30 cellular contexts compared by ENCODE assay signal in genomic region chr4:108175966-108176365, GRCh38. TPM values are rescaled to one million over a fixed set of nuclear protein-coding genes. Genes with fewer than 3 reads are reported as not detected.
"Had no signal": no experiment of that assay in that cellular context is flagged by ENCODE, and none has a peak within 500 bp of the region (broad histone marks: within the 10 kb centered on the region; RNA-seq: fewer than 3 reads in every experiment).

No MANE protein-coding gene starts in this region.

- DNase-seq: activated CD4-positive, alpha-beta T cell treated with anti-CD3 and anti-CD28 coated beads for 48 hours; activated CD4-positive, alpha-beta T cell treated with anti-CD3 and anti-CD28 coated beads, Interleukin-2, amount 50 U/mL, for 48 hours; activated CD8-positive, alpha-beta memory T cell treated with anti-CD3 and anti-CD28 coated beads for 24 hours; activated effector memory CD4-positive, alpha-beta T cell treated with Interleukin-2 at 50 U/mL for 16 hours; activated naive CD4-positive, alpha-beta T cell treated with Interleukin-2 at 50 U/mL for 16 hours; anterior cingulate cortex; body of pancreas; dermis blood vessel endothelial cell; effector CD4-positive, alpha-beta T cell; foreskin keratinocyte; heart right ventricle; left lung; mucosa of descending colon; stimulated activated CD4-positive, alpha-beta T cell treated with anti-CD3 and anti-CD28 coated beads, Interleukin-1b, Interleukin-23, amount 100 ng/mL, for 48 hours; stimulated activated CD4-positive, alpha-beta T cell treated with anti-CD3 and anti-CD28 coated beads, Interleukin-4, amount 100 ng/mL, for 4 hours; stimulated activated CD8-positive, alpha-beta memory T cell treated with anti-CD3 and anti-CD28 coated beads, Interleukin-4, amount 100 ng/mL, for 48 hours; stimulated activated naive CD8-positive, alpha-beta T cell treated with anti-CD3 and anti-CD28 coated beads, Interleukin-15, amount 100 ng/mL, for 72 hours; substantia nigra; T-helper 9 cell; upper lobe of right lung; WERI-Rb-1 had no signal

- H3K9me3 ChIP-seq: body of pancreas, esophagus muscularis mucosa, heart right ventricle, left lung, mucosa of descending colon, right atrium auricular region, upper lobe of right lung had no signal

- H3K4me3 ChIP-seq: body of pancreas, esophagus muscularis mucosa, heart right ventricle, left lung, lung, mucosa of descending colon, right atrium auricular region, smooth muscle cell, upper lobe of right lung had no signal

- H3K36me3 Mint-ChIP-seq: stimulated activated memory B cell treated with anti-CD40 and anti-IgM and Interleukin-4, amounts not matched to agents 10 μg/mL and 1 μg/mL and 100 μg/mL, for 72 hours had no signal

- ATAC-seq: activated CD4-positive, CD25-positive, alpha-beta regulatory T cell treated with anti-CD3 and anti-CD28 coated beads, Interleukin-2, amount 50 U/mL, for 24 hours; body of pancreas; foreskin keratinocyte; heart right ventricle; left lung; mucosa of descending colon; stimulated activated memory B cell treated with anti-CD40 and anti-IgM and Interleukin-4, amounts not matched to agents 10 μg/mL and 1 μg/mL and 100 μg/mL, for 72 hours; stimulated activated naive CD8-positive, alpha-beta T cell treated with anti-CD3 and anti-CD28 coated beads, Interleukin-15, amount 100 ng/mL, for 72 hours; upper lobe of right lung had no signal

- H3K27ac Mint-ChIP-seq: stimulated activated memory B cell treated with anti-CD40 and anti-IgM and Interleukin-4, amounts not matched to agents 10 μg/mL and 1 μg/mL and 100 μg/mL, for 72 hours; stimulated activated naive CD8-positive, alpha-beta T cell treated with anti-CD3 and anti-CD28 coated beads, Interleukin-15, amount 100 ng/mL, for 72 hours; T-helper 1 cell treated with Interleukin-12 subunit alpha and Interleukin-12 subunit beta and Interleukin-4 antibody, amounts not matched to agents 30 μg/mL and 1 μg/mL, for 36 hours had no signal

- H3K27me3 Mint-ChIP-seq: stimulated activated naive CD8-positive, alpha-beta T cell treated with anti-CD3 and anti-CD28 coated beads, Interleukin-15, amount 100 ng/mL, for 72 hours had no signal

- H3K4me1 ChIP-seq: foreskin keratinocyte had no signal

- H3K36me3 ChIP-seq: esophagus muscularis mucosa, heart right ventricle, left lung, right atrium auricular region, upper lobe of right lung, WERI-Rb-1 had no signal

- H3K4me3 Mint-ChIP-seq: neural crest cell; stimulated activated memory B cell treated with anti-CD40 and anti-IgM and Interleukin-4, amounts not matched to agents 10 μg/mL and 1 μg/mL and 100 μg/mL, for 72 hours; stimulated activated naive CD8-positive, alpha-beta T cell treated with anti-CD3 and anti-CD28 coated beads, Interleukin-15, amount 100 ng/mL, for 72 hours; T-helper 1 cell treated with Interleukin-12 subunit alpha and Interleukin-12 subunit beta and Interleukin-4 antibody, amounts not matched to agents 30 μg/mL and 1 μg/mL, for 36 hours had no signal

- H3K9me3 Mint-ChIP-seq: neural crest cell; stimulated activated naive CD8-positive, alpha-beta T cell treated with anti-CD3 and anti-CD28 coated beads, Interleukin-15, amount 100 ng/mL, for 72 hours; T-helper 1 cell treated with Interleukin-12 subunit alpha and Interleukin-12 subunit beta and Interleukin-4 antibody, amounts not matched to agents 30 μg/mL and 1 μg/mL, for 36 hours had no signal

RNA-seq across cellular contexts. Expression of gene LEF1, which starts 7.2 kb away (rescaled TPM):
- total RNA-seq: pulmonary artery endothelial cell had no signal
